In the genomic region with DNA sequence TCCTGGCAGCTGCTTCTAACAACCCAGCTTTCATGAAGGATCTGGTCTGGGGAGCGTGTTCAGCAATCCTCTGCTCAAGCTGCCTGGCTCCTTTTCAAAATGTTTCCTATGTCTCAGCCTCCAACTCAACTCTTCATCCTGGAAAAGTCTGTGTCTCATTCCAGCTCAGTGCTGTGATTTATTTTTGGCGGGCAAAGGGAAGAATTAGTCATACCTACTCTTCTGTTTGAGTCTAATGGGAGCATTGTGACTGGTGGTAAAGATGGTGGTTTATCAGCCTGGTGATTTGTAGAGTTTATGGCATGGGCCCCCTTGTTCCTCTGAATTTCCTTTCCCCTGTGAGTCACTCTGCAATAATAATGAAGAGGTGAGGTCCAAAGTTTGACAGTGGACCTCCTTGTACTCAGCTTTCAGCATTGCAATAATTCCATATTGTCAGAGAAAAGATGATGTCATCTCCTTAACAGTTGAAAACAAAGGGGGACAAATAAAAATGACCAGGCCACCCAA, we compare ENCODE assay signal across 16 cellular contexts.
DNase-seq lines count a peak whose midpoint lies in the region; TF ChIP-seq lines count a peak whose summit lies in the region.
"Had no signal": no experiment of that assay in that cellular context is flagged by ENCODE, and none has a peak within 500 bp of the region (broad histone marks: within the 10 kb centered on the region; RNA-seq: fewer than 3 reads in every experiment).

No MANE protein-coding gene starts in this region.

- DNase-seq in COLO829 (ENCODE audit: low spot score) = peak; percentile 92
- DNase-seq in MG63 = peak; percentile 67
- no peak for DNase-seq in endodermal cell
- DNase-seq in NCI-H2171 treated with DMSO at 0.1 percent for 48 hours (lab: John Stamatoyannopoulos, UW) = no peak
- DNase-seq in immature natural killer cell = no peak
- DNase-seq in HT-29 (ENCODE audit: low spot score) = no peak
- no peak for DNase-seq in CD8-positive, alpha-beta memory T cell
- DNase-seq: C1 segment of cervical spinal cord; NCI-H1105; NCI-H345; OCI-M1; stimulated activated CD4-positive, alpha-beta T cell treated with anti-CD3 and anti-CD28 coated beads, Interleukin-4, amount 100 ng/mL, for 4 hours; stimulated activated naive CD4-positive, alpha-beta T cell had no signal

- H3K9ac ChIP-seq in endodermal cell (ENCODE audit: extremely low read depth, low read length, poor library complexity, severe bottlenecking) = no peak overlapping the region

- 94 to 100% methylated on average over 1 to 2 of the region's 2 CpGs for WGBS in endodermal cell (ENCODE audit: insufficient coverage in 1 of 2, insufficient read length in 1 of 2), 2 experiments
- WGBS in mesodermal cell (ENCODE audit: insufficient coverage in 2 of 2), 2 experiments = 89 to 100% methylated on average over 1 of the region's 2 CpGs

- H3K27me3 Mint-ChIP-seq in endodermal cell (ENCODE audit: insufficient read depth) (no peaks in the 10 kb centered on the region), immature natural killer cell (ENCODE audit: low read depth in 3 of 3) (peaks cover 5 to 23% (median 5%) of the 10 kb centered on the region in 3 donors)
- peaks cover 11 to 48% of the 10 kb centered on the region in 2 donors for H3K27me3 Mint-ChIP-seq in CD8-positive, alpha-beta memory T cell

- H3K27ac ChIP-seq in endodermal cell (ENCODE audit: low read depth, low read length) = peak overlapping the region; percentile 24
- peak overlapping the region; percentile 84 for H3K27ac ChIP-seq in mesodermal cell (ENCODE audit: low read depth, low read length, severe bottlenecking)
- no peak overlapping the region for H3K27ac ChIP-seq in CD8-positive, alpha-beta memory T cell (ENCODE audit: low read depth, low read length)

- no peak overlapping the region for H3K27ac Mint-ChIP-seq in endodermal cell
- no peak overlapping the region for H3K27ac Mint-ChIP-seq in immature natural killer cell
- no peak overlapping the region for H3K27ac Mint-ChIP-seq in CD8-positive, alpha-beta memory T cell
- H3K27ac Mint-ChIP-seq: IgD-negative memory B cell had no signal

- H3K27me3 ChIP-seq in MG63 = no peaks in the 10 kb centered on the region
- H3K27me3 ChIP-seq in endodermal cell (ENCODE audit: control insufficient read depth, insufficient read depth, low read length, poor library complexity, severe bottlenecking) = no peaks in the 10 kb centered on the region
- no peaks in the 10 kb centered on the region for H3K27me3 ChIP-seq in CD8-positive, alpha-beta memory T cell (ENCODE audit: insufficient read depth, low read length, poor library complexity, severe bottlenecking)

- H3K4me3 Mint-ChIP-seq in endodermal cell (no peak overlapping the region), immature natural killer cell (no peak overlapping the region)
- no peak overlapping the region for H3K4me3 Mint-ChIP-seq in CD8-positive, alpha-beta memory T cell
- H3K4me3 Mint-ChIP-seq: central memory CD8-positive, alpha-beta T cell; IgD-negative memory B cell had no signal

- H3K36me3 ChIP-seq in MG63 (no peaks in the 10 kb centered on the region), endodermal cell (ENCODE audit: control insufficient read depth, insufficient read depth, low read length) (no peaks in the 10 kb centered on the region), mesodermal cell (ENCODE audit: control insufficient read depth, insufficient read depth, low read length) (no peaks in the 10 kb centered on the region)
- no peaks in the 10 kb centered on the region for H3K36me3 ChIP-seq in CD8-positive, alpha-beta memory T cell (ENCODE audit: insufficient read depth, low read length)

- no peaks in the 10 kb centered on the region for H3K4me1 Mint-ChIP-seq in endodermal cell
- H3K4me1 Mint-ChIP-seq in immature natural killer cell = no peaks in the 10 kb centered on the region
- no peaks in the 10 kb centered on the region for H3K4me1 Mint-ChIP-seq in CD8-positive, alpha-beta memory T cell
- H3K4me1 Mint-ChIP-seq: central memory CD8-positive, alpha-beta T cell; IgD-negative memory B cell had no signal

- H3K9me3 Mint-ChIP-seq in endodermal cell (no peaks in the 10 kb centered on the region), immature natural killer cell (no peaks in the 10 kb centered on the region)
- no peaks in the 10 kb centered on the region for H3K9me3 Mint-ChIP-seq in CD8-positive, alpha-beta memory T cell
- H3K9me3 Mint-ChIP-seq: central memory CD8-positive, alpha-beta T cell; IgD-negative memory B cell had no signal

- H3K9me3 ChIP-seq in MG63 = no peaks in the 10 kb centered on the region
- no peaks in the 10 kb centered on the region for H3K9me3 ChIP-seq in endodermal cell (ENCODE audit: control insufficient read depth, low read length)
- H3K9me3 ChIP-seq in mesodermal cell (ENCODE audit: control insufficient read depth, low read length) = no peaks in the 10 kb centered on the region
- no peaks in the 10 kb centered on the region for H3K9me3 ChIP-seq in CD8-positive, alpha-beta memory T cell (ENCODE audit: low read length)

- CTCF ChIA-PET in CD8-positive, alpha-beta memory T cell (lab: Charles Lee) = no interaction called here

- H3K36me3 Mint-ChIP-seq in endodermal cell (ENCODE audit: low read depth) (no peaks in the 10 kb centered on the region), immature natural killer cell (no peaks in the 10 kb centered on the region)
- H3K36me3 Mint-ChIP-seq in CD8-positive, alpha-beta memory T cell = no peaks in the 10 kb centered on the region

- POLR2A ChIA-PET in CD8-positive, alpha-beta memory T cell (lab: Charles Lee) = no interaction called here

- no peak for TF ChIP-seq CTCF in endodermal cell (conservative IDR thresholded peaks at IDR 0.05)

- no peak overlapping the region for H3K4me3 ChIP-seq in MG63
- no peak overlapping the region for H3K4me3 ChIP-seq in endodermal cell (ENCODE audit: low read length)
- no peak overlapping the region for H3K4me3 ChIP-seq in mesodermal cell (ENCODE audit: extremely low read depth, insufficient read depth, low read length, poor library complexity, severe bottlenecking)
- no peak overlapping the region for H3K4me3 ChIP-seq in CD8-positive, alpha-beta memory T cell (ENCODE audit: low read length)

- H3K4me1 ChIP-seq in endodermal cell (ENCODE audit: control insufficient read depth, insufficient read depth, low read length) = no peaks in the 10 kb centered on the region
- H3K4me1 ChIP-seq in mesodermal cell (ENCODE audit: control insufficient read depth, insufficient read depth, low read length, poor library complexity, severe bottlenecking) = peaks cover 10% of the 10 kb centered on the region
- H3K4me1 ChIP-seq in CD8-positive, alpha-beta memory T cell (ENCODE audit: insufficient read depth, low read length) = no peaks in the 10 kb centered on the region

Comparison
In these comparisons a context has a peak if more than half of its experiments do, and no peak if none do; other contexts are left out.
1. DNase-seq: peak in COLO829 (single experiment) and MG63 (single experiment); none in endodermal cell (single experiment), NCI-H2171 treated with DMSO at 0.1 percent for 48 hours (single experiment), immature natural killer cell (0 of 3), HT-29 (single experiment) and CD8-positive, alpha-beta memory T cell (0 of 5).